In the genomic region with DNA sequence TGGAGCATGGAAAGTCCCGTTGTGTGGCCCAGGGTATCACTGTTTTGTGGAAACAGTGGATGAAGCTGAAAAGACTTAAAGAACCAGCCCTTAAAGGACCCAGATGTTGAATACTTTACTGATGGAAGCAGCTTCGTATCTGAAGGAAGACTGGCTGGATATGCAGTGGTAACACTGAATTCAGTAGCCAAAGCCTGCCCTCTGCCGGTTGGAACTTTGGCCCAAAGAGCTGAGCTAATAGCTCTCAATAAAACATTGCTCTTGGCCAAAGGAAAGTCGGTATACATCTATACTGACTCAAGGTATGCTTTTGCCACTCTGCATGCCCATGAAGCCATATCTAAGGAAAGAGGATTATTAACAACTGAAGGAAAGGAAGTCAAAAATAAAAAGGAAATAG, we compare ENCODE assay signal across 9 cellular contexts.
DNase-seq lines count a peak whose midpoint lies in the region; ATAC-seq and TF ChIP-seq lines count a peak whose summit lies in the region.
"Had no signal": no experiment of that assay in that cellular context is flagged by ENCODE, and none has a peak within 500 bp of the region (broad histone marks: within the 10 kb centered on the region; RNA-seq: fewer than 3 reads in every experiment).

No MANE protein-coding gene starts in this region.

- no peaks in the 10 kb centered on the region for H3K36me3 ChIP-seq in breast epithelium
- H3K36me3 ChIP-seq in kidney epithelial cell (ENCODE audit: control insufficient read depth, insufficient read depth, low read length) = no peaks in the 10 kb centered on the region

- peak; percentile 18 to 35 (median 31) for TF ChIP-seq CTCF in breast epithelium (IDR thresholded peaks at IDR 0.05)
- peak; percentile 64 for TF ChIP-seq CTCF in kidney epithelial cell (IDR thresholded peaks at IDR 0.05; ENCODE audit: insufficient read depth, low read length, poor library complexity, severe bottlenecking)

- TF ChIP-seq POLR2A in breast epithelium (IDR thresholded peaks at IDR 0.05) = no peak

- peak; percentile 2 for DNase-seq in EL
- peak; percentile 78 for DNase-seq in OCI-M1 (lab: John Stamatoyannopoulos, UW)
- DNase-seq in breast epithelium (ENCODE audit: low spot score in 2 of 2) = no peak
- peak; percentile 4 for DNase-seq in kidney epithelial cell (ENCODE audit: low read depth)
- peak; percentile 49 for DNase-seq in stimulated activated naive CD8-positive, alpha-beta T cell treated with anti-CD3 and anti-CD28 coated beads, Interleukin-15, Interleukin-2, amounts not matched to agents 100 U/mL and 50 U/mL, for 24 hours
- no peak for DNase-seq in NCI-H128 (lab: John Stamatoyannopoulos, UW; ENCODE audit: unreplicated experiment)

- H3K9me3 ChIP-seq in breast epithelium = no peaks in the 10 kb centered on the region

- no peaks in the 10 kb centered on the region for H3K27me3 ChIP-seq in breast epithelium
- H3K27me3 ChIP-seq in kidney epithelial cell (ENCODE audit: control insufficient read depth, insufficient read depth, low read length) = no peaks in the 10 kb centered on the region

- H3K27ac ChIP-seq in breast epithelium = no peak overlapping the region
- H3K27ac ChIP-seq: skin epidermis had no signal

- ATAC-seq in HG03103 (IDR thresholded peaks at IDR 0.05; ENCODE audit: low read depth, unreplicated experiment) (peak; percentile 65), GM19351 (IDR thresholded peaks at IDR 0.05; ENCODE audit: unreplicated experiment) (no peak)
- no peak for ATAC-seq in stimulated activated naive CD8-positive, alpha-beta T cell treated with anti-CD3 and anti-CD28 coated beads, Interleukin-15, Interleukin-2, amounts not matched to agents 100 U/mL and 50 U/mL, for 24 hours

- H3K4me1 ChIP-seq in breast epithelium = no peaks in the 10 kb centered on the region

- H3K4me3 ChIP-seq in breast epithelium (no peak overlapping the region), kidney epithelial cell (ENCODE audit: low read depth, low read length) (no peak overlapping the region)
- H3K4me3 ChIP-seq: skin epidermis had no signal

- intact Hi-C loops in breast epithelium (cut with DNase I; ENCODE audit: low total_unique reads) = no loop called here

Comparison
In these comparisons a context has a peak if more than half of its experiments do, and no peak if none do; other contexts are left out.
1. DNase-seq: peak in EL (single experiment), OCI-M1 (single experiment), kidney epithelial cell (single experiment) and stimulated activated naive CD8-positive, alpha-beta T cell treated with anti-CD3 and anti-CD28 coated beads, Interleukin-15, Interleukin-2, amounts not matched to agents 100 U/mL and 50 U/mL, for 24 hours (single experiment); none in breast epithelium (0 of 2) and NCI-H128 (single experiment).